Comparison of ENCODE assay signal across 1 cellular context in the genomic region with DNA sequence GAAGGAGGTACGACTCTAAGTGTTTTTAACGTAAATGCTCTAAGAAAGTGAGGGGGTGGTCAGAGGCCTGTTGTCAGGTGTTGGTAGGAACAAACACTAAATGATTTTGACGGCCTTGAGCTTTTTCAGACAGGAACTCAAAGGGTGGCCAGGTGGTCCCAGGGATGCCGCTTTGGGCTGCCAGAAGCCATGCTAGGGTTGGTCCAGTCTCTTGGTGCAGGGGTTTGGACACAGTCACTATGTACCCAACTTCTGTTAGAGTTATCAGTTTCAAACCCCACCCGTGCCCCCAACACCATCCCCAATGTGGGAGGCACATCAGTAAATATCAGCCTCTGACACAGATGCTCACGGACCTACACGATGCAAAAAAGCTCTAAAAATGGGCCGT.
TF ChIP-seq lines count a peak whose summit lies in the region.

No MANE protein-coding gene starts in this region.

TF ChIP-seq in GM12878, 131 proteins besides CTCF, POLR2A, EP300 and RAD21:
- no peak for TF ChIP-seq EZH2 (IDR thresholded peaks at IDR 0.05; ENCODE audit: borderline replicate concordance, control insufficient read depth, low read depth, low read length)
- TF ChIP-seq ASH2L (IDR thresholded peaks at IDR 0.05; ENCODE audit: borderline replicate concordance, low read depth): no peak
- no peak for TF ChIP-seq MYB (IDR thresholded peaks at IDR 0.05; ENCODE audit: borderline replicate concordance, low read depth, low read length)
